Comparison of ENCODE assay signal across 8 cellular contexts in the genomic region with DNA sequence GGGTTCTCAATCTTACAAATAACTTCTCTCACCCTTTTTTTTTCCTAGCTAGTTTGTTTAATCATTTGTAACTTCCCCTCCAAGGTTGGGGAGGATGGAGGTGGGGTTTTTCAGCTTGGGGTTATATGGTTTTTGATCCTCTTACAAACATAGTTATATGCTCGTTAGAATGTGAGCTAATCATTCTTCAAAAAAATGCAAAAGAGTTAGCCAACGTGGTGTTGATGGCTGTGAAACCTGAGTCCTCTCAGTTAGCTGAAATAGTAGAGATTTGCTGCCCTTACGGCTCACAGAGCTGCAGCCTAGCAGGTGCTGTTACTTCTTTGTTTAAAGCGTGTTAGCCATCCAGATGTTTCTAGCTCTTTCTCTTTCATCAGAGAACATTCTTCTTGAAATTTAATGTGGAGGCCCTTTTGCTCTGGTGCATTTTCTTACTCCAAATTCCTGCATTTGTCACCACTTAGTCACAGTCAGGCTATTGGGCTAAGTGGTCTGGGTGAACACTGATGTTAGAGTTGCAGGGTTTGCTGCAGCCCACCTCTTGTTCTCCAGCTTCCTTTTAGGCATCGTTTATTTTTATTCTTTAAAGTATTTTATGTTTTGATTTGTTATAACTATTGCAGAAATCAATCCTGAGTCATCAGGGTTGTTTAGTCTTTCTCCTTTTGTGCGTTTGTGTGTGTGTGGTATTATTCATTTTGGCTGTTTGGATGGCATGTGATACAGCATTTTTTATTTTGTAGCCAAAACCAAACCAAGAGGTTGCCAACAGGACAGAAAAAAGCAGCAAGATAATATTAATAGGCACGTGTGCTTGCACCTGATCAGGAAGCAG. TPM values are rescaled to one million over a fixed set of nuclear protein-coding genes. Genes with fewer than 3 reads are reported as not detected.
A peak's percentile ranks its signal among the peaks of the same experiment; 100 is the strongest.
DNase-seq lines count a peak whose midpoint lies in the region; ATAC-seq, FAIRE-seq and TF ChIP-seq lines count a peak whose summit lies in the region.

No MANE protein-coding gene starts in this region.

- H3K27ac ChIP-seq in left lung: peak overlapping the region in 1 of 2 donors; percentile 34

- H3K27ac Mint-ChIP-seq in natural killer cell treated with Interleukin-12 subunit alpha and Interleukin-12 subunit beta and Interleukin-15 and Interleukin-18, amount 100 ng/mL, for 72 hours: peak overlapping the region in 1 of 2 donors; percentile 59

- peaks cover 19 to 59% of the 10 kb centered on the region in 2 donors for H3K4me1 ChIP-seq in left lung

- TF ChIP-seq POLR2A in H54 (IDR thresholded peaks at IDR 0.05; ENCODE audit: low read depth, low read length): no peak

- ATAC-seq in GM18502 (IDR thresholded peaks at IDR 0.05; ENCODE audit: poor library complexity, unreplicated experiment) (peak; percentile 74), left lung (peak; percentile 7)
- no peak for ATAC-seq in natural killer cell treated with Interleukin-12 subunit alpha and Interleukin-12 subunit beta and Interleukin-15 and Interleukin-18, amount 100 ng/mL, for 72 hours

- H3K36me3 Mint-ChIP-seq in natural killer cell treated with Interleukin-12 subunit alpha and Interleukin-12 subunit beta and Interleukin-15 and Interleukin-18, amount 100 ng/mL, for 72 hours: no peaks in the 10 kb centered on the region

- intact Hi-C loops in left lung (cut with DNase I): no loop called here

- H3K27me3 ChIP-seq in left lung: no peaks in the 10 kb centered on the region

- H3K4me1 Mint-ChIP-seq in natural killer cell treated with Interleukin-12 subunit alpha and Interleukin-12 subunit beta and Interleukin-15 and Interleukin-18, amount 100 ng/mL, for 72 hours (ENCODE audit: low read depth in 2 of 2): peaks cover 15% of the 10 kb centered on the region in 2 donors

- no peak for TF ChIP-seq CTCF in left lung (IDR thresholded peaks at IDR 0.05)

- no peaks in the 10 kb centered on the region for H3K36me3 ChIP-seq in left lung

- no peaks in the 10 kb centered on the region for H3K9me3 ChIP-seq in left lung

- H3K4me3 ChIP-seq in left lung: no peak overlapping the region

- no peaks in the 10 kb centered on the region for H3K27me3 Mint-ChIP-seq in natural killer cell treated with Interleukin-12 subunit alpha and Interleukin-12 subunit beta and Interleukin-15 and Interleukin-18, amount 100 ng/mL, for 72 hours

- FAIRE-seq in H54 (lab: Jason Lieb, UNC): peak; percentile 38

- no peaks in the 10 kb centered on the region for H3K9me3 Mint-ChIP-seq in natural killer cell treated with Interleukin-12 subunit alpha and Interleukin-12 subunit beta and Interleukin-15 and Interleukin-18, amount 100 ng/mL, for 72 hours

- peak; percentile 44 for DNase-seq in H54 (ENCODE audit: insufficient read length, low spot score)
- DNase-seq in NCI-H2171 (lab: John Stamatoyannopoulos, UW): peak; percentile 9
- no peak for DNase-seq in left lung
- no peak for DNase-seq in natural killer cell treated with Interleukin-12 subunit alpha and Interleukin-12 subunit beta and Interleukin-15 and Interleukin-18, amount 100 ng/mL, for 72 hours (ENCODE audit: low spot score)
- no peak for DNase-seq in NOMO-1 treated with dmso at 0.1 percent for 144 hours (lab: John Stamatoyannopoulos, UW; ENCODE audit: unreplicated experiment)
- DNase-seq in NCI-H2081 (lab: John Stamatoyannopoulos, UW): no peak
- DNase-seq in NCI-H524 treated with DMSO at 0.1 percent for 48 hours (lab: John Stamatoyannopoulos, UW): no peak

- no peak overlapping the region for H3K4me3 Mint-ChIP-seq in natural killer cell treated with Interleukin-12 subunit alpha and Interleukin-12 subunit beta and Interleukin-15 and Interleukin-18, amount 100 ng/mL, for 72 hours

RNA-seq across cellular contexts. Expression of a gene that starts 41.1 kb away (rescaled TPM):
- 100 to 1,000 TPM; 111 to 122 TPM for total RNA-seq in left lung
- total RNA-seq in natural killer cell treated with Interleukin-12 subunit alpha and Interleukin-12 subunit beta and Interleukin-15 and Interleukin-18, amount 100 ng/mL, for 72 hours: 10 to 100 TPM; 38.7 to 44.7 TPM

Comparison
In these comparisons a context has a peak if more than half of its experiments do, and no peak if none do; other contexts are left out.
1. ATAC-seq: peak in GM18502 (single experiment) and left lung (single experiment); none in natural killer cell treated with Interleukin-12 subunit alpha and Interleukin-12 subunit beta and Interleukin-15 and Interleukin-18, amount 100 ng/mL, for 72 hours (0 of 2).
2. DNase-seq: peak in H54 (single experiment) and NCI-H2171 (single experiment); none in left lung (0 of 2), natural killer cell treated with Interleukin-12 subunit alpha and Interleukin-12 subunit beta and Interleukin-15 and Interleukin-18, amount 100 ng/mL, for 72 hours (single experiment), NOMO-1 treated with dmso at 0.1 percent for 144 hours (single experiment), NCI-H2081 (0 of 2) and NCI-H524 treated with DMSO at 0.1 percent for 48 hours (single experiment).